8 cellular contexts compared by ENCODE assay signal in genomic region chr12:120229583-120230325, GRCh38. TPM values are rescaled to one million over a fixed set of nuclear protein-coding genes. Genes with fewer than 3 reads are reported as not detected.
DNase-seq lines count a peak whose midpoint lies in the region; ATAC-seq, FAIRE-seq and TF ChIP-seq lines count a peak whose summit lies in the region.

No MANE protein-coding gene starts in this region.

- H3K27ac ChIP-seq in heart left ventricle (peak overlapping the region; percentile 61 to 97 (median 92)), mammary epithelial cell (ENCODE audit: insufficient read depth, low read depth, low read length) (peak overlapping the region; percentile 95), lower lobe of right lung (peak overlapping the region; percentile 88), aorta (ENCODE audit: low read depth in 1 of 2, low read length in 2 of 2) (peak overlapping the region; percentile 16 to 90)

- BruUV-seq in mammary epithelial cell (replicated peaks; lab: Mats Ljungman, UMichigan) = no TSS peak

- intact Hi-C loops in heart left ventricle (cut with DNase I) (loop anchor here in 3 of 10 donors (1.0 to 2.0 kb wide), 3 partner anchors 36 to 63 kb away; partner anchors contain the start of genes PXN (in 1 of the 3) and RNU4-1 (in 1 of the 3)), Right ventricle myocardium superior (cut with DNase I) (loop anchor here (1.0 kb wide), 1 partner anchor 36 kb away; the partner anchor contains the start of gene PXN), mammary epithelial cell (cut with micrococcal nuclease) (loop anchor here (1.0 kb wide), 1 partner anchor 8 kb away; no protein-coding TSS in a partner anchor), lower lobe of right lung (cut with DNase I) (loop anchor here (5.0 kb wide), 1 partner anchor 38 kb away; the partner anchor contains the start of gene PXN), aorta (cut with DNase I) (no loop called here)

- DNase-seq in heart left ventricle = peak in 1 of 5 donors; percentile 70
- DNase-seq in Right ventricle myocardium superior = no peak
- DNase-seq in mammary epithelial cell = peak; percentile 76
- DNase-seq in lower lobe of right lung = peak; percentile 54
- peak in 1 of 2 donors; percentile 49 for DNase-seq in aorta
- no peak for DNase-seq in GDM1 (lab: John Stamatoyannopoulos, UW)
- no peak for DNase-seq in GM10248 (ENCODE audit: extremely low spot score)
- no peak for DNase-seq in frontal cortex (ENCODE audit: low spot score in 2 of 2)

- TF ChIP-seq POLR2A in heart left ventricle (IDR thresholded peaks at IDR 0.05) = no peak

- ATAC-seq in heart left ventricle (no peak), Right ventricle myocardium superior (ENCODE audit: poor library complexity) (no peak), lower lobe of right lung (peak in 1 of 2 donors; percentile 16), aorta (ENCODE audit: low FRiP score) (no peak)

- H3K36me3 ChIP-seq in heart left ventricle (peaks cover 0 to 19% (median 10%) of the 10 kb centered on the region in 9 donors), mammary epithelial cell (ENCODE audit: insufficient read depth, low read length) (peaks cover 5% of the 10 kb centered on the region), lower lobe of right lung (peaks cover 14% of the 10 kb centered on the region), aorta (ENCODE audit: control insufficient read depth in 1 of 2, insufficient read depth in 2 of 2, low read length in 1 of 2) (no peaks in the 10 kb centered on the region)

- H4K20me1 ChIP-seq in mammary epithelial cell (ENCODE audit: insufficient read depth, low read length) = no peaks in the 10 kb centered on the region

- peak overlapping the region; percentile 78 for H3K4me2 ChIP-seq in mammary epithelial cell (ENCODE audit: insufficient read depth, low read depth, low read length)

- dilution Hi-C loops in mammary epithelial cell (cut with HindIII; ENCODE audit: low sequenced_read_pairs) = loop anchor here (5.0 to 10.0 kb wide), 3 partner anchors 33 to 55 kb away; no protein-coding TSS in a partner anchor

- CTCF ChIA-PET in mammary epithelial cell (lab: Charles Lee; ENCODE audit: low non-redundant PET) (interaction anchor here (0.7 to 1.2 kb wide), 2 partner anchors 28 to 36 kb away, joined by 6 to 7 read pairs; partner anchors contain the start of gene PXN), GM10248 (lab: Yijun Ruan, JAX) (interaction anchor here (1.0 to 14.0 kb wide), 10 partner anchors 10 to 131 kb away, joined by 3 to 375 read pairs (median 32); partner anchors contain the start of genes PXN, RNU4-1, RNU4-2 and RPLP0)

- FAIRE-seq in frontal cortex (lab: Jason Lieb, UNC) = no peak

- H3K27me3 ChIP-seq in heart left ventricle (no peaks in the 10 kb centered on the region), mammary epithelial cell (ENCODE audit: insufficient read depth, low read length) (no peaks in the 10 kb centered on the region), lower lobe of right lung (ENCODE audit: low read depth) (no peaks in the 10 kb centered on the region), aorta (ENCODE audit: control insufficient read depth in 1 of 2, insufficient read depth in 2 of 2, low read length in 1 of 2) (no peaks in the 10 kb centered on the region)

- H3K9ac ChIP-seq in mammary epithelial cell (ENCODE audit: insufficient read depth, low read length) = peak overlapping the region; percentile 75

- POLR2A ChIA-PET in GM10248 (lab: Yijun Ruan, JAX) = interaction anchor here (0.6 kb wide), 1 partner anchor 29 kb away, joined by 3 read pairs; the partner anchor contains the start of gene RPLP0

- no peak overlapping the region for H2AFZ ChIP-seq in mammary epithelial cell (ENCODE audit: low read depth, low read length)

- H3K9me3 ChIP-seq in heart left ventricle (no peaks in the 10 kb centered on the region), mammary epithelial cell (replicated peaks; ENCODE audit: insufficient read depth, low read length) (no peaks in the 10 kb centered on the region), lower lobe of right lung (no peaks in the 10 kb centered on the region), aorta (ENCODE audit: control insufficient read depth, low read length) (no peaks in the 10 kb centered on the region)

- H3K4me3 ChIP-seq in heart left ventricle = peak overlapping the region in 5 of 12 donors; percentile 7 to 23 (median 17)
- H3K4me3 ChIP-seq in mammary epithelial cell (replicated peaks in 1 of 3; ENCODE audit: insufficient read depth in 1 of 3, low read depth in 2 of 3, low read length in 3 of 3) = peak overlapping the region in 2 of 3 experiments; percentile 11 to 19
- H3K4me3 ChIP-seq in lower lobe of right lung = peak overlapping the region; percentile 33
- no peak overlapping the region for H3K4me3 ChIP-seq in aorta (ENCODE audit: low read length in 2 of 2)

- H3K4me1 ChIP-seq in heart left ventricle (peaks cover 53 to 100% (median 94%) of the 10 kb centered on the region in 12 donors), mammary epithelial cell (ENCODE audit: insufficient read depth, low read length) (peaks cover 95% of the 10 kb centered on the region), lower lobe of right lung (peaks cover 99% of the 10 kb centered on the region), aorta (ENCODE audit: control insufficient read depth in 1 of 2, insufficient read depth in 2 of 2, low read length in 2 of 2) (no peaks in the 10 kb centered on the region)

- WGBS in heart left ventricle, 4 donors = 40 to 48% (median 45%) methylated on average over 8 to 11 of the region's 11 CpGs
- WGBS in mammary epithelial cell (ENCODE audit: low coverage, missing lambda C conversion rate) = 3% methylated on average over 11 of the region's 11 CpGs
- 43 to 51% methylated on average over 10 to 11 of the region's 11 CpGs for WGBS in aorta, 2 donors

- TF ChIP-seq CTCF in heart left ventricle (IDR thresholded peaks at IDR 0.05) = no peak
- TF ChIP-seq CTCF in mammary epithelial cell (conservative IDR thresholded peaks at IDR 0.05 in 1 of 2, IDR thresholded peaks at IDR 0.05 in 1 of 2; ENCODE audit: extremely low read depth in 1 of 2, insufficient read depth in 1 of 2, low read depth in 1 of 2, low read length in 2 of 2) = no peak
- no peak for TF ChIP-seq CTCF in lower lobe of right lung (IDR thresholded peaks at IDR 0.05)
- TF ChIP-seq CTCF in GM10248 (IDR thresholded peaks at IDR 0.05; ENCODE audit: control extremely low read depth, extremely low read depth, low read depth, missing control alignments) = no peak

- H3K79me2 ChIP-seq in mammary epithelial cell (ENCODE audit: insufficient read depth, low read length) = peaks cover 93% of the 10 kb centered on the region

- in situ Hi-C loops in mammary epithelial cell (cut with MboI; ENCODE audit: low sequenced_read_pairs in 2 of 2) = loop anchor here (5.0 kb wide), 1 partner anchor 38 kb away; the partner anchor contains the start of gene PXN (in 2 of the 2)

RNA-seq across cellular contexts. Expression of gene RPLP0, which starts 28.8 kb away (rescaled TPM):
- total RNA-seq in heart left ventricle (1,000 to 10,000 TPM in 3 of 9 donors, 100 to 1,000 TPM in 6; 487 to 1,330 (median 861) TPM), Right ventricle myocardium superior (693 TPM), mammary epithelial cell (1,000 to 10,000 TPM; 2,131 to 2,307 TPM), lower lobe of right lung (1,285 TPM), aorta (1,000 to 10,000 TPM; 1,136 to 1,236 TPM), frontal cortex (1,889 TPM)
- polyA plus RNA-seq in heart left ventricle (1,000 to 10,000 TPM in 1 of 2 donors, 100 to 1,000 TPM in 1; 692 to 3,248 TPM), mammary epithelial cell (9,728 TPM), aorta (1,000 to 10,000 TPM; 2,250 to 2,543 TPM)
- polyA minus RNA-seq in mammary epithelial cell = 2,830 TPM

RNA-seq across cellular contexts. Expression of gene GCN1, which starts 35.2 kb away (rescaled TPM):
- total RNA-seq in heart left ventricle = 10 to 100 TPM; 24.4 to 51.7 (median 34.6) TPM
- polyA plus RNA-seq in heart left ventricle = 10 to 100 TPM in 1 of 2 donors, 1 to 10 TPM in 1; 7.2 to 26.7 TPM
- 30.5 TPM for total RNA-seq in Right ventricle myocardium superior
- 100 to 1,000 TPM in 1 of 2 donors, 10 to 100 TPM in 1; 92.5 to 109 TPM for total RNA-seq in mammary epithelial cell
- polyA plus RNA-seq in mammary epithelial cell = 45.7 TPM
- polyA minus RNA-seq in mammary epithelial cell = 341 TPM
- total RNA-seq in lower lobe of right lung = 73.6 TPM
- total RNA-seq in aorta = 10 to 100 TPM; 75.1 to 89.8 TPM
- 10 to 100 TPM in 1 of 2 donors, 1 to 10 TPM in 1; 6.4 to 22.1 TPM for polyA plus RNA-seq in aorta
- total RNA-seq in frontal cortex = 62.4 TPM

RNA-seq across cellular contexts. Expression of gene PXN, which starts 35.8 kb away (rescaled TPM):
- total RNA-seq in heart left ventricle (100 to 1,000 TPM in 1 of 9 donors, 10 to 100 TPM in 8; 34.3 to 103 (median 69.9) TPM), Right ventricle myocardium superior (47.1 TPM), mammary epithelial cell (100 to 1,000 TPM; 155 to 477 TPM), lower lobe of right lung (105 TPM), aorta (100 to 1,000 TPM; 111 to 138 TPM), frontal cortex (2.4 TPM)
- polyA plus RNA-seq in heart left ventricle (10 to 100 TPM; 58.7 to 90.5 TPM), mammary epithelial cell (166 TPM), aorta (10 to 100 TPM; 31.3 to 79.9 TPM)
- 597 TPM for polyA minus RNA-seq in mammary epithelial cell

Comparison
In these comparisons a context has a peak if more than half of its experiments do, and no peak if none do; other contexts are left out.
1. DNase-seq: peak in mammary epithelial cell (single experiment) and lower lobe of right lung (single experiment); none in Right ventricle myocardium superior (single experiment), GDM1 (single experiment), GM10248 (single experiment) and frontal cortex (0 of 2).
2. H3K4me3 ChIP-seq: peak in mammary epithelial cell (2 of 3) and lower lobe of right lung (single experiment); none in aorta (0 of 2).
3. RNA of gene PXN, which starts 35.8 kb away (total RNA-seq): 155 to 477 TPM in mammary epithelial cell, 111 to 138 TPM in aorta, 105 TPM in lower lobe of right lung (single experiment), 34.3 to 103 TPM in heart left ventricle and 47.1 TPM in Right ventricle myocardium superior (single experiment); 2.4 TPM in frontal cortex (single experiment); every median in the first group is over 10 times any median in the second.
4. intact Hi-C loops: an anchor here in Right ventricle myocardium superior (1.0 kb wide), mammary epithelial cell (1.0 kb wide) and lower lobe of right lung (5.0 kb wide); none called in aorta.
5. Peak in every context shown above with its lines, with median percentiles within 50 percentile points of each other: H3K27ac ChIP-seq.